In genomic region chr2:95402370-95403203, GRCh38 we compare ENCODE assay signal across 8 cellular contexts. TPM values are rescaled to one million over a fixed set of nuclear protein-coding genes. Genes with fewer than 3 reads are reported as not detected.
A peak's percentile ranks its signal among the peaks of the same experiment; 100 is the strongest.
DNase-seq lines count a peak whose midpoint lies in the region; ATAC-seq and TF ChIP-seq lines count a peak whose summit lies in the region.

Gene FAHD2A, plus strand, starts transcription at chr2:95402708. Its CDS starts 2,851 bp downstream, at chr2:95405559.

- H3K36me3 Mint-ChIP-seq in activated CD4-positive, alpha-beta T cell treated with anti-CD3 and anti-CD28 coated beads, Interleukin-2, amount 10 ng/mL, durations not matched to agents 7 days and 5 days (ENCODE audit: low read depth): peaks cover 2% of the 10 kb centered on the region

- H3K4me3 Mint-ChIP-seq in activated CD4-positive, alpha-beta T cell treated with anti-CD3 and anti-CD28 coated beads, Interleukin-2, amount 10 ng/mL, durations not matched to agents 7 days and 5 days: peak within 1 kb of the TSS; percentile 98

- intact Hi-C loops in left colon (cut with DNase I, micrococcal nuclease): no loop called here

- POLR2A ChIA-PET in activated CD4-positive, alpha-beta T cell treated with anti-CD3 and anti-CD28 coated beads, Interleukin-2, amount 10 ng/mL, durations not matched to agents 7 days and 5 days (lab: Charles Lee): no interaction called here

- H3K27ac Mint-ChIP-seq in activated CD4-positive, alpha-beta T cell treated with anti-CD3 and anti-CD28 coated beads, Interleukin-2, amount 10 ng/mL, durations not matched to agents 7 days and 5 days: peak within 1 kb of the TSS; percentile 97

- TF ChIP-seq CTCF in coronary artery (IDR thresholded peaks at IDR 0.05): no peak

- DNase-seq in C1 segment of cervical spinal cord (lab: John Stamatoyannopoulos, UW): peak; percentile 27 to 92 (median 90)
- peak; percentile 91 for DNase-seq in NCI-H69 (lab: John Stamatoyannopoulos, UW)
- peak; percentile 98 for DNase-seq in activated CD4-positive, alpha-beta T cell treated with anti-CD3 and anti-CD28 coated beads, Interleukin-2, amount 10 ng/mL, durations not matched to agents 7 days and 5 days
- peak; percentile 95 for DNase-seq in coronary artery (ENCODE audit: low spot score)
- peak; percentile 97 to 99 for DNase-seq in left colon
- peak; percentile 95 for DNase-seq in stimulated activated CD4-positive, alpha-beta T cell treated with anti-CD3 and anti-CD28 coated beads, Interleukin-1b, Interleukin-23, amount 100 ng/mL, for 48 hours

- CTCF ChIA-PET in activated CD4-positive, alpha-beta T cell treated with anti-CD3 and anti-CD28 coated beads, Interleukin-2, amount 10 ng/mL, durations not matched to agents 7 days and 5 days (lab: Charles Lee): interaction anchor here (0.6 to 1.6 kb wide), 7 partner anchors 14 to 315 kb away, joined by 3 to 7 read pairs (median 3); no protein-coding TSS in a partner anchor

- H3K9me3 Mint-ChIP-seq in activated CD4-positive, alpha-beta T cell treated with anti-CD3 and anti-CD28 coated beads, Interleukin-2, amount 10 ng/mL, durations not matched to agents 7 days and 5 days: no peaks in the 10 kb centered on the region

- peak; percentile 94 for ATAC-seq in GM19372 (IDR thresholded peaks at IDR 0.05; ENCODE audit: low read depth, unreplicated experiment)
- ATAC-seq in HG03521 (IDR thresholded peaks at IDR 0.05; ENCODE audit: unreplicated experiment): peak; percentile 97
- peak; percentile 97 for ATAC-seq in left colon

- peak within 1 kb of the TSS; percentile 86 for H3K4me3 ChIP-seq in coronary artery

- peak within 1 kb of the TSS; percentile 65 to 86 for H3K27ac ChIP-seq in coronary artery

- peaks cover 20% of the 10 kb centered on the region for H3K4me1 Mint-ChIP-seq in activated CD4-positive, alpha-beta T cell treated with anti-CD3 and anti-CD28 coated beads, Interleukin-2, amount 10 ng/mL, durations not matched to agents 7 days and 5 days

- no peaks in the 10 kb centered on the region for H3K27me3 Mint-ChIP-seq in activated CD4-positive, alpha-beta T cell treated with anti-CD3 and anti-CD28 coated beads, Interleukin-2, amount 10 ng/mL, durations not matched to agents 7 days and 5 days

RNA-seq across cellular contexts. Expression of gene FAHD2A, which starts in this region (rescaled TPM):
- total RNA-seq in activated CD4-positive, alpha-beta T cell treated with anti-CD3 and anti-CD28 coated beads, Interleukin-2, amount 10 ng/mL, durations not matched to agents 7 days and 5 days: 10 to 100 TPM; 34.3 to 35.9 TPM
- 10 to 100 TPM; 31.3 to 43.1 TPM for total RNA-seq in left colon

Comparison
In these comparisons a context has a peak if more than half of its experiments do, and no peak if none do; other contexts are left out.
1. Peak in every context shown above with its lines: DNase-seq, ATAC-seq, H3K4me3 ChIP-seq and H3K27ac ChIP-seq.